In the genomic region with DNA sequence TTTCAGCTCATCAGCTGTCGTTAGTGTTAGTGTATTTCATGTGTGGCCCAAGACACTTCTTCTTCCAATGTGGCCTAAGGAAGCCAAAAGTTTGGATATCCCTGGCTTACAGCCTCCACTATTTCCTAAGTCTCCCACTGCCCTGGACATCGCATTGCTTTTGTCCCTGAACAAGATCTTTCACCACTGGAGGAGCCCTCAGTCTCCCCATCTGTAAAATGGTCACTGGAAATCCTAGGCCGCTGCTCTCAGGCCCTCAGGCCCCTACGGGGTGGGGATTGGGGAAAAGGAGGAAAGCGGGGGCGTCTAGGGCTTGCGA, we compare ENCODE assay signal across 1 cellular context.
TF ChIP-seq lines count a peak whose summit lies in the region.

No MANE protein-coding gene starts in this region.

TF ChIP-seq in endothelial cell of umbilical vein, 7 proteins besides CTCF, POLR2A, EP300 and RAD21 (continued from another document):
- TF ChIP-seq, protein P1, sequence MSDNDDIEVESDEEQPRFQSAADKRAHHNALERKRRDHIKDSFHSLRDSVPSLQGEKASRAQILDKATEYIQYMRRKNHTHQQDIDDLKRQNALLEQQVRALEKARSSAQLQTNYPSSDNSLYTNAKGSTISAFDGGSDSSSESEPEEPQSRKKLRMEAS (IDR thresholded peaks at IDR 0.05; ENCODE audit: insufficient read depth, insufficient read length) = no peak
- no peak for TF ChIP-seq EZH2 (IDR thresholded peaks at IDR 0.05; ENCODE audit: borderline replicate concordance, low read depth, low read length, severe bottlenecking)
